8 cellular contexts compared by ENCODE assay signal in genomic region chr11:210122-210802, GRCh38. TPM values are rescaled to one million over a fixed set of nuclear protein-coding genes. Genes with fewer than 3 reads are reported as not detected.
DNase-seq lines count a peak whose midpoint lies in the region; ATAC-seq and TF ChIP-seq lines count a peak whose summit lies in the region.

No MANE protein-coding gene starts in this region.

- intact Hi-C loops in psoas muscle (cut with DNase I) = no loop called here

- DNase-seq in GM03348 (ENCODE audit: low spot score) (peak; percentile 87), RWPE1 (ENCODE audit: low spot score) (peak; percentile 64), epithelial cell of esophagus (ENCODE audit: low read depth) (peak; percentile 81), psoas muscle (peak in 1 of 2 donors; percentile 38), SW480 (ENCODE audit: low spot score) (no peak), COLO668 (lab: John Stamatoyannopoulos, UW; ENCODE audit: unreplicated experiment) (no peak)

- peaks cover 24% of the 10 kb centered on the region for H3K4me1 ChIP-seq in psoas muscle

- H3K4me3 ChIP-seq in epithelial cell of esophagus (ENCODE audit: low read length) (peak overlapping the region; percentile 70), psoas muscle (peak overlapping the region; percentile 97)

- no peaks in the 10 kb centered on the region for H3K27me3 ChIP-seq in psoas muscle (ENCODE audit: insufficient read depth in 3 of 3, low read length in 2 of 3)

- TF ChIP-seq CTCF in RWPE1 (conservative IDR thresholded peaks at IDR 0.05; ENCODE audit: low read depth) (no peak), epithelial cell of esophagus (IDR thresholded peaks at IDR 0.05; ENCODE audit: insufficient read depth, low read depth, low read length, missing control alignments) (no peak), psoas muscle (IDR thresholded peaks at IDR 0.05) (no peak)

- H3K9me3 ChIP-seq in psoas muscle = no peaks in the 10 kb centered on the region

- CTCF ChIA-PET in RWPE1 (lab: Yijun Ruan, JAX) = interaction anchor here (0.6 kb wide), 1 partner anchor 20 kb away, joined by 3 read pairs; no protein-coding TSS in a partner anchor

- POLR2A ChIA-PET in RWPE1 (lab: Yijun Ruan, JAX; ENCODE audit: low non-redundant PET) = no interaction called here

- H3K27ac ChIP-seq in RWPE1 (peak overlapping the region; percentile 99), psoas muscle (peak overlapping the region; percentile 50)

- ATAC-seq in psoas muscle (no peak), GM21423 (IDR thresholded peaks at IDR 0.05; ENCODE audit: unreplicated experiment) (no peak), GM21526 (IDR thresholded peaks at IDR 0.05; ENCODE audit: low FRiP score, unreplicated experiment) (no peak)

- 83 to 86% (median 84%) methylated on average over 9 of the region's 9 CpGs for WGBS in psoas muscle, 3 donors

- peaks cover 11 to 63% of the 10 kb centered on the region in 2 donors for H3K36me3 ChIP-seq in psoas muscle (ENCODE audit: insufficient read depth in 1 of 2, low read depth in 1 of 2)

RNA-seq across cellular contexts. Expression of gene RIC8A, which starts 2.8 kb away (rescaled TPM):
- total RNA-seq in psoas muscle = 10 to 100 TPM; 34.4 to 54.8 (median 37.9) TPM
- 10 to 100 TPM; 30.2 to 66.9 (median 57.8) TPM for polyA plus RNA-seq in psoas muscle

RNA-seq across cellular contexts. Expression of gene BET1L, which starts 3.1 kb away (rescaled TPM):
- total RNA-seq in psoas muscle = 10 to 100 TPM; 11.8 to 27.7 (median 20.2) TPM
- polyA plus RNA-seq in psoas muscle = 10 to 100 TPM; 12.1 to 19.9 (median 18.0) TPM

RNA-seq across cellular contexts. Expression of gene SCGB1C1, which starts 17.4 kb away (rescaled TPM):
- not detected for total RNA-seq in psoas muscle
- polyA plus RNA-seq in psoas muscle = not detected

RNA-seq across cellular contexts. Expression of gene SIRT3, which starts 25.9 kb away (rescaled TPM):
- 10 to 100 TPM; 15.0 to 23.2 (median 16.7) TPM for total RNA-seq in psoas muscle
- 10 to 100 TPM; 10.4 to 14.7 (median 12.3) TPM for polyA plus RNA-seq in psoas muscle

RNA-seq across cellular contexts. Expression of gene PSMD13, which starts 26.5 kb away (rescaled TPM):
- total RNA-seq in psoas muscle = 100 to 1,000 TPM; 108 to 190 (median 149) TPM
- polyA plus RNA-seq in psoas muscle = 100 to 1,000 TPM; 171 to 265 (median 258) TPM

Comparison
In these comparisons a context has a peak if more than half of its experiments do, and no peak if none do; other contexts are left out.
1. DNase-seq: peak in GM03348 (single experiment), RWPE1 (single experiment) and epithelial cell of esophagus (single experiment); none in SW480 (single experiment) and COLO668 (single experiment).